9 cellular contexts compared by ENCODE assay signal in the genomic region with DNA sequence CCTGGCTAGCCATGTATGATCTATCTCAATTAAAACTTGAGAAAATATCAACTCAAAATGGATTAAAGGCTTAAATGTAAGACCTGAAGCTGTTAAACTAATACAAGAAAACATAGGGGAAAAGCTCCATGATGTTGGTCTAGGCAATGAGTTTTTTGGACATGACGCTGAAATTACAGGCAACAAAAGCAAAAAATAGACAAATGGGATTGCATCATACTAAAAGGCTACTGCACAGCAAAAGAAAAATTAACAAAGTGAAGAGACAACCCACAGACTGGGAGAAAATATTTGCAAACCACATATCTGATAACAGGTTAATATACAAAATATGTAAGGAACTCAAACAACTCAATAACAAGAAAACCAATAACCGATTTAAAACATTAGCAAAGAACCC. TPM values are rescaled to one million over a fixed set of nuclear protein-coding genes. Genes with fewer than 3 reads are reported as not detected.
"Had no signal": no experiment of that assay in that cellular context is flagged by ENCODE, and none has a peak within 500 bp of the region (broad histone marks: within the 10 kb centered on the region; RNA-seq: fewer than 3 reads in every experiment).

No MANE protein-coding gene starts in this region.

- H3K9ac ChIP-seq: GM23248, KMS-11 had no signal

- H3K9me3 Mint-ChIP-seq: H9 had no signal

- H3K27ac ChIP-seq: GM23248, KMS-11 had no signal

- H2AFZ ChIP-seq: GM23248 had no signal

- H3K27ac Mint-ChIP-seq: H9 had no signal

- H3K4me2 ChIP-seq: KMS-11 had no signal

- H3K4me3 Mint-ChIP-seq: H9 had no signal

- DNase-seq: GM23248, H9, HCEC 1CT, KBM-7 had no signal

- FAIRE-seq: H1, H54, HTR-8/SVneo had no signal

- H3K4me3 ChIP-seq: GM23248 had no signal

RNA-seq across cellular contexts. Expression of a gene that starts 8.4 kb away (rescaled TPM):
- total RNA-seq: GM23248, H9, HT-29 had no signal
- polyA plus RNA-seq: GM23248 had no signal
